In genomic region chr3:138775254-138775595, GRCh38 we compare ENCODE assay signal across 9 cellular contexts. TPM values are rescaled to one million over a fixed set of nuclear protein-coding genes. Genes with fewer than 3 reads are reported as not detected.
DNase-seq lines count a peak whose midpoint lies in the region; ATAC-seq and TF ChIP-seq lines count a peak whose summit lies in the region.
"Had no signal": no experiment of that assay in that cellular context is flagged by ENCODE, and none has a peak within 500 bp of the region (broad histone marks: within the 10 kb centered on the region; RNA-seq: fewer than 3 reads in every experiment).

No MANE protein-coding gene starts in this region.

- H3K9ac ChIP-seq in GM23248 (peak overlapping the region; percentile 29), SK-N-SH (peak overlapping the region; percentile 32; the same call in 1 of the 2 replicates)

- DNase-seq in GM23248 (peak; percentile 15), SK-N-SH (no peak), fibroblast of gingiva (ENCODE audit: low read depth) (peak; percentile 8), renal cortical epithelial cell (ENCODE audit: low read depth) (peak; percentile 38)
- DNase-seq: activated naive CD8-positive, alpha-beta T cell treated with anti-CD3 and anti-CD28 coated beads, Interleukin-2, amount 10 ng/mL, durations not matched to agents 7 days and 5 days had no signal

- TF ChIP-seq RAD21 in SK-N-SH (IDR thresholded peaks at IDR 0.05; ENCODE audit: low read length), result no peak

- no peak for TF ChIP-seq EP300 in SK-N-SH (IDR thresholded peaks at IDR 0.05; ENCODE audit: borderline replicate concordance in 1 of 2, low read depth in 1 of 2, low read length in 1 of 2)

- H3K27me3 ChIP-seq in GM23248 (replicated peaks; ENCODE audit: insufficient read depth), result no peaks in the 10 kb centered on the region
- H3K27me3 ChIP-seq in SK-N-SH (ENCODE audit: insufficient read depth), result no peaks in the 10 kb centered on the region

- H3K9me3 ChIP-seq in GM23248 (ENCODE audit: low read depth) (no peaks in the 10 kb centered on the region), SK-N-SH (no peaks in the 10 kb centered on the region)

- no peak for TF ChIP-seq CTCF in SK-N-SH (IDR thresholded peaks at IDR 0.05)

- 46 to 57% methylated on average over 4 of the region's 4 CpGs for WGBS in GM23248 (ENCODE audit: low coverage in 1 of 2, low lambda C conversion rate in 2 of 2, missing lambda C conversion rate in 2 of 2), 2 experiments
- 71% methylated on average over 4 of the region's 4 CpGs for WGBS in SK-N-SH (ENCODE audit: low lambda C conversion rate)

- ATAC-seq in HG03521 (IDR thresholded peaks at IDR 0.05; ENCODE audit: unreplicated experiment) (no peak), HG03095 (IDR thresholded peaks at IDR 0.05; ENCODE audit: unreplicated experiment) (no peak), GM21381 (IDR thresholded peaks at IDR 0.05; ENCODE audit: unreplicated experiment) (no peak), GM21737 (IDR thresholded peaks at IDR 0.05; ENCODE audit: unreplicated experiment) (no peak)

- peaks cover 21% of the 10 kb centered on the region for H3K4me1 ChIP-seq in GM23248 (ENCODE audit: insufficient read depth)
- peaks cover 7 to 18% of the 10 kb centered on the region in 2 experiments for H3K4me1 ChIP-seq in SK-N-SH (ENCODE audit: control insufficient read depth in 1 of 2, insufficient read depth in 2 of 2, low read depth in 1 of 2, low read length in 1 of 2)

- no peaks in the 10 kb centered on the region for H3K79me2 ChIP-seq in GM23248 (ENCODE audit: insufficient read depth)
- peaks cover 6% of the 10 kb centered on the region; the same call in 1 of the 2 replicates for H3K79me2 ChIP-seq in SK-N-SH (ENCODE audit: insufficient read depth)

- H2AFZ ChIP-seq in GM23248, result no peak overlapping the region
- H2AFZ ChIP-seq in SK-N-SH (ENCODE audit: low read depth), result no peak overlapping the region; the same call in 1 of the 2 replicates

- 0 out of 2 replicates have a peak, but pooled peaks cover 4% of the 10 kb centered on the region for H4K20me1 ChIP-seq in GM23248 (ENCODE audit: insufficient read depth)
- H4K20me1 ChIP-seq in SK-N-SH (ENCODE audit: insufficient read depth), result peaks cover 10% of the 10 kb centered on the region; the same call in 1 of the 2 replicates

- H3K27ac ChIP-seq in GM23248, result peak overlapping the region; percentile 66
- H3K27ac ChIP-seq in SK-N-SH (ENCODE audit: low read depth in 2 of 2, low read length in 1 of 2), result peak overlapping the region; percentile 74 to 90; a peak in 3 of 4 replicates

- H3K36me3 ChIP-seq in GM23248 (ENCODE audit: low read depth) (no peaks in the 10 kb centered on the region), SK-N-SH (replicated peaks in 1 of 2; ENCODE audit: control insufficient read depth in 1 of 2, insufficient read depth in 2 of 2, low read length in 1 of 2) (no peaks in the 10 kb centered on the region)

- CTCF ChIA-PET in SK-N-SH (lab: Yijun Ruan, JAX), result interaction anchor here (1.3 kb wide), 1 partner anchor 140 kb away, joined by 7 read pairs; no protein-coding TSS in a partner anchor

- POLR2A ChIA-PET in SK-N-SH (lab: Yijun Ruan, JAX), result no interaction called here

- 0 out of 2 replicates have a peak overlapping the region, but pooled peaks have one; percentile 11 for H3K4me3 ChIP-seq in GM23248
- no peak overlapping the region; a peak in 1 of 4 replicates for H3K4me3 ChIP-seq in SK-N-SH (ENCODE audit: low read depth in 2 of 2, low read length in 1 of 2)

- no peaks in the 10 kb centered on the region for H3K9me2 ChIP-seq in GM23248 (ENCODE audit: insufficient read depth)
- H3K9me2 ChIP-seq in SK-N-SH, result no peaks in the 10 kb centered on the region

- H3F3A ChIP-seq in GM23248 (ENCODE audit: insufficient read depth) (peaks cover 25% of the 10 kb centered on the region), SK-N-SH (replicated peaks; ENCODE audit: insufficient read depth) (peaks cover 17% of the 10 kb centered on the region)

- H3K4me2 ChIP-seq in GM23248 (ENCODE audit: unreplicated experiment) (peak overlapping the region; percentile 31), SK-N-SH (peak overlapping the region; percentile 63)

- in situ Hi-C loops in GM23248 (cut with MboI), result no loop called here

TF ChIP-seq in SK-N-SH, 30 proteins besides CTCF, POLR2A, EP300 and RAD21:
- no peak for TF ChIP-seq RFX5 (IDR thresholded peaks at IDR 0.05; ENCODE audit: low read length)
- no peak for TF ChIP-seq MEF2A (IDR thresholded peaks at IDR 0.05; ENCODE audit: borderline replicate concordance, low read depth)
- no peak for TF ChIP-seq FOXJ3 (CRISPR knock-in tag; IDR thresholded peaks at IDR 0.05)
- TF ChIP-seq TCF12 (IDR thresholded peaks at IDR 0.05), result no peak
- TF ChIP-seq SMC3 (IDR thresholded peaks at IDR 0.05; ENCODE audit: low read depth, low read length), result no peak
- no peak for TF ChIP-seq TAF1 (IDR thresholded peaks at IDR 0.05; ENCODE audit: borderline replicate concordance, low read depth, low read length)
- TF ChIP-seq CHD2 (IDR thresholded peaks at IDR 0.05; ENCODE audit: low read length, partially characterized antibody), result no peak
- no peak for TF ChIP-seq MXI1 (IDR thresholded peaks at IDR 0.05; ENCODE audit: low read depth, low read length)
- no peak for TF ChIP-seq JUND (IDR thresholded peaks at IDR 0.05)
- TF ChIP-seq EZH2phosphoT487 (IDR thresholded peaks at IDR 0.05; ENCODE audit: borderline replicate concordance, low read depth), result no peak
- no peak for TF ChIP-seq SIN3A (IDR thresholded peaks at IDR 0.05; ENCODE audit: borderline replicate concordance, low read depth, low read length)
- TF ChIP-seq MAX (IDR thresholded peaks at IDR 0.05; ENCODE audit: low read depth), result no peak
- TF ChIP-seq IRF3 (IDR thresholded peaks at IDR 0.05; ENCODE audit: low read depth, low read length), result no peak
- no peak for TF ChIP-seq PBX3 (IDR thresholded peaks at IDR 0.05)
- no peak for TF ChIP-seq TEAD4 (IDR thresholded peaks at IDR 0.05; ENCODE audit: borderline replicate concordance, insufficient read depth)
- no peak for TF ChIP-seq GABPA (IDR thresholded peaks at IDR 0.05; ENCODE audit: low read depth)
- TF ChIP-seq FOSL2 (IDR thresholded peaks at IDR 0.05; ENCODE audit: borderline replicate concordance, low read depth), result no peak
- TF ChIP-seq POLR2AphosphoS5 (IDR thresholded peaks at IDR 0.05; ENCODE audit: low read depth, low read length), result no peak
- TF ChIP-seq ZBTB33 (IDR thresholded peaks at IDR 0.05; ENCODE audit: borderline replicate concordance, low read depth), result no peak
- TF ChIP-seq RCOR1 (IDR thresholded peaks at IDR 0.05; ENCODE audit: low read length), result no peak

RNA-seq across cellular contexts. Expression of gene PIK3CB, which starts 59.5 kb away (rescaled TPM):
- 4.8 TPM in 2 replicates for total RNA-seq in GM23248 (2014; rRNA removed; shearing (Covaris generic))
- 6.4 and 7.2 TPM in 2 replicates for polyA plus RNA-seq in GM23248 (2016; fragmentation: Nextera tagmentation; extraction: Ambion mirVana)
- 6.8 and 6.9 TPM in 2 replicates for polyA plus RNA-seq in SK-N-SH (2012; rRNA removed)
- polyA plus RNA-seq in SK-N-SH (2012; cell fraction: cytosol; rRNA removed), result 9.7 and 10.6 TPM in 2 replicates
- polyA plus RNA-seq in SK-N-SH (2012; cell fraction: nucleus; rRNA removed), result 5.0 and 6.5 TPM in 2 replicates
- 22.2 and 77.6 TPM in 2 replicates for total RNA-seq in renal cortical epithelial cell
